ENCODE assay signal across 9 cellular contexts in the genomic region with DNA sequence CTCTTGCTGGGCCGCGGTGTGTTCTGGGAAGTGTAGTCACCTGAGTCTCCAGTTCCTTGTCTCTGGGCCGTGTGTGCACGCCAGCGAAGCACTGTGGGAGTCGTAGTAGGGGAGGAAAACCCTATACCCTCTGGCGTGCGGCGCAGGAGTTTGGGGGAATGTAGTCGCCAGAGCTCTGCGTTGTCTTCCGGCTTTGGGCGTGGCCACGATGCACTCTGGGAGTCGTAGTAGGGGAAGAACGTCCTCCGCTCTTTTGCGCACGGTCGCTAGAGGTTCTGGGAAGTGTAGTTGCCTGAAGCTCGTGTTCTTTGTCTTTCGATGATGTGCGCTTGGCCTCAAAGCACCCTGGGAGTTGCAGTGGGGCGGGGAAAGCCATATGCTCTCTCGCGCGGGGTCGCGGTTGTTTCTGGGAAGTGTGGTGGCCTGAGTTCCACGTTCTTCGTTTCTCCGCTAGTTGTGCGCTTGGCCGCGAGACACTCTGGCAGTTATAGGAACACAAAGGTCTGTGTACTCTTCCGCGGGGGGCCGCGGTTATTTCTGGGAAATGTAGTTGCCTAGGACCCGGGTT. TPM values are rescaled to one million over a fixed set of nuclear protein-coding genes. Genes with fewer than 3 reads are reported as not detected.
DNase-seq lines count a peak whose midpoint lies in the region; ATAC-seq and FAIRE-seq lines count a peak whose summit lies in the region.
"Had no signal": no experiment of that assay in that cellular context is flagged by ENCODE, and none has a peak within 500 bp of the region (broad histone marks: within the 10 kb centered on the region; RNA-seq: fewer than 3 reads in every experiment).

No MANE protein-coding gene starts in this region.

- intact Hi-C loops in activated CD4-positive, alpha-beta T cell treated with anti-CD3 and anti-CD28 coated beads for 36 hours (cut with DNase I, micrococcal nuclease) = loop anchor here (1.0 kb wide), 10 partner anchors 43 to 370 kb away; a partner anchor contains a TSS

- DNase-seq in Ammon's horn (ENCODE audit: low spot score) (peak; percentile 100), NCI-H460 (ENCODE audit: extremely low read depth, low read depth) (peak; percentile 100), kidney tubule cell (ENCODE audit: low spot score) (peak; percentile 98)
- DNase-seq in activated CD4-positive, alpha-beta T cell treated with anti-CD3 and anti-CD28 coated beads for 36 hours = peak; percentile 98
- peak; percentile 87 to 92 (median 89) for DNase-seq in stimulated activated CD4-positive, alpha-beta T cell treated with anti-CD3 and anti-CD28 coated beads, Interleukin-1b, Interleukin-23, amount 100 ng/mL, for 24 hours (ENCODE audit: low read depth in 4 of 4, low spot score in 1 of 4)

- H3K36me3 Mint-ChIP-seq in activated CD4-positive, alpha-beta T cell treated with anti-CD3 and anti-CD28 coated beads for 36 hours (ENCODE audit: low read depth) = peaks cover 61% of the 10 kb centered on the region

- no peak overlapping the region for H3K4me3 Mint-ChIP-seq in activated CD4-positive, alpha-beta T cell treated with anti-CD3 and anti-CD28 coated beads for 36 hours
- H3K4me3 Mint-ChIP-seq: activated naive CD4-positive, alpha-beta T cell treated with anti-CD3 and anti-CD28 coated beads, Interleukin-2, amount 50 U/mL, for 24 hours had no signal

- peaks cover 13% of the 10 kb centered on the region for H3K4me1 Mint-ChIP-seq in activated CD4-positive, alpha-beta T cell treated with anti-CD3 and anti-CD28 coated beads for 36 hours

- CTCF ChIA-PET in activated CD4-positive, alpha-beta T cell treated with anti-CD3 and anti-CD28 coated beads for 36 hours (lab: Charles Lee) = interaction anchor here (1.0 to 1.2 kb wide), 3 partner anchors 101 to 124 kb away, joined by 3 to 5 read pairs (median 3); a partner anchor contains a TSS

- peak; percentile 86 for FAIRE-seq in colon (lab: Jason Lieb, UNC)

- ATAC-seq in GM19035 (IDR thresholded peaks at IDR 0.05; ENCODE audit: unreplicated experiment) (peak; percentile 80), HG03342 (IDR thresholded peaks at IDR 0.05; ENCODE audit: unreplicated experiment) (peak; percentile 74)
- peak; percentile 84 for ATAC-seq in activated CD4-positive, alpha-beta T cell treated with anti-CD3 and anti-CD28 coated beads for 36 hours

- POLR2A ChIA-PET in activated CD4-positive, alpha-beta T cell treated with anti-CD3 and anti-CD28 coated beads for 36 hours (lab: Charles Lee) = interaction anchor here (0.6 to 1.0 kb wide), 7 partner anchors 26 to 318 kb away, joined by 3 to 7 read pairs (median 6); a partner anchor contains a TSS

- no peak overlapping the region for H3K27ac Mint-ChIP-seq in activated CD4-positive, alpha-beta T cell treated with anti-CD3 and anti-CD28 coated beads for 36 hours
- H3K27ac Mint-ChIP-seq: activated naive CD4-positive, alpha-beta T cell treated with anti-CD3 and anti-CD28 coated beads, Interleukin-2, amount 50 U/mL, for 24 hours had no signal

- H3K9me3 Mint-ChIP-seq in activated CD4-positive, alpha-beta T cell treated with anti-CD3 and anti-CD28 coated beads for 36 hours (ENCODE audit: low read depth) = peaks cover 51% of the 10 kb centered on the region

- no peaks in the 10 kb centered on the region for H3K27me3 Mint-ChIP-seq in activated CD4-positive, alpha-beta T cell treated with anti-CD3 and anti-CD28 coated beads for 36 hours
- H3K27me3 Mint-ChIP-seq: activated naive CD4-positive, alpha-beta T cell treated with anti-CD3 and anti-CD28 coated beads, Interleukin-2, amount 50 U/mL, for 24 hours had no signal

RNA-seq across cellular contexts. Expression of a gene that starts 0.6 kb away (rescaled TPM):
- total RNA-seq in NCI-H460 (2014; rRNA removed; shearing (Covaris generic)) = 32.6 and 43.6 TPM in 2 replicates
- 14.0 and 23.5 TPM in 2 replicates for polyA plus RNA-seq in NCI-H460 (2014; cell fraction: nucleus; rRNA removed)
- total RNA-seq in activated CD4-positive, alpha-beta T cell treated with anti-CD3 and anti-CD28 coated beads for 36 hours = 10 to 100 TPM; 13.3 to 14.3 TPM

RNA-seq across cellular contexts. Expression of a gene that starts 42.8 kb away (rescaled TPM):
- total RNA-seq in NCI-H460 (2014; rRNA removed; shearing (Covaris generic)) = 26.8 and 41.2 TPM in 2 replicates
- polyA plus RNA-seq in NCI-H460 (2014; cell fraction: nucleus; rRNA removed) = 111 and 118 TPM in 2 replicates
- total RNA-seq in activated CD4-positive, alpha-beta T cell treated with anti-CD3 and anti-CD28 coated beads for 36 hours = 10 to 100 TPM; 21.5 to 24.1 TPM

RNA-seq across cellular contexts. Expression of a gene that starts 49.9 kb away (rescaled TPM):
- total RNA-seq in NCI-H460 (2014; rRNA removed; shearing (Covaris generic)) = 2.5 and 3.6 TPM in 2 replicates
- 5.0 and 7.5 TPM in 2 replicates for polyA plus RNA-seq in NCI-H460 (2014; cell fraction: nucleus; rRNA removed)
- total RNA-seq in activated CD4-positive, alpha-beta T cell treated with anti-CD3 and anti-CD28 coated beads for 36 hours = 1 to 10 TPM; 1.9 to 2.1 TPM

RNA-seq across cellular contexts. Expression of a gene that starts 50.3 kb away (rescaled TPM):
- 5.3 and 5.8 TPM in 2 replicates for total RNA-seq in NCI-H460 (2014; rRNA removed; shearing (Covaris generic))
- polyA plus RNA-seq in NCI-H460 (2014; cell fraction: nucleus; rRNA removed) = 9.7 and 38.2 TPM in 2 replicates
- 1 to 10 TPM; 4.8 to 5.1 TPM for total RNA-seq in activated CD4-positive, alpha-beta T cell treated with anti-CD3 and anti-CD28 coated beads for 36 hours

Comparison
In these comparisons a context has a peak if more than half of its experiments do, and no peak if none do; other contexts are left out.
1. Peak in every context shown above with its lines: DNase-seq and ATAC-seq.